In the genomic region with DNA sequence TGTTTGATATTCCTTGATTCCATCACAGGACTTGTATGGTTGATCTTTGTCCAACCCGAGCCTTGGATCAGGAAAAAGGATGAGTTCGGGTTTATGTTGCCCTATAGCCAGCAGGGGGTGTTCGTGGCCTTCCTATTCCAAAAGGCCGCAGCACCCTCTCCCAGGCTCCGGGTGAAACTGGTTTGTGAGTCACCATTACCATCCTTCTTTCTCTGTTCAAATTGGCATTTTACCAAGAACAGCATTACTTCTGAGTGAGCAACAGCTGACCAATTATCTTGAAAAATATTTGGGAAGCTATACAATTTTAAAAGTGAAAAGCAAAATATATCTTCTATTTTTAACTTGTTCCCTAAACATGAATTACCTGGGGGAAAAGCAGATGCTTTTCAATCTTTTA, we compare ENCODE assay signal across 8 cellular contexts. TPM values are rescaled to one million over a fixed set of nuclear protein-coding genes. Genes with fewer than 3 reads are reported as not detected.
DNase-seq lines count a peak whose midpoint lies in the region; ATAC-seq and TF ChIP-seq lines count a peak whose summit lies in the region.

No MANE protein-coding gene starts in this region.

- H3K27ac ChIP-seq in heart right ventricle, result no peak overlapping the region

- 1 to 3% methylated on average over 5 of the region's 5 CpGs for WGBS in heart right ventricle, 2 donors

- TF ChIP-seq CTCF in heart right ventricle (IDR thresholded peaks at IDR 0.05), result peak; percentile 41 to 85 (median 79)

- H3K4me3 ChIP-seq in heart right ventricle, result no peak overlapping the region

- peak; percentile 78 to 96 (median 86) for ATAC-seq in heart right ventricle
- ATAC-seq in HG03520 (IDR thresholded peaks at IDR 0.05; ENCODE audit: unreplicated experiment), result no peak
- ATAC-seq in HG03469 (IDR thresholded peaks at IDR 0.05; ENCODE audit: unreplicated experiment), result no peak

- peak; percentile 89 for DNase-seq in GM03348 (ENCODE audit: low spot score)
- DNase-seq in NCI-H1417 treated with DMSO at 0.1 percent for 48 hours (lab: John Stamatoyannopoulos, UW), result peak; percentile 71
- DNase-seq in T follicular helper cell (ENCODE audit: low read depth), result peak; percentile 54
- DNase-seq in amniotic epithelial cell (ENCODE audit: low read depth), result peak; percentile 95
- DNase-seq in heart right ventricle, result peak; percentile 40 to 69
- peak; percentile 64 for DNase-seq in putamen (ENCODE audit: low spot score)

- intact Hi-C loops in heart right ventricle (cut with DNase I), result loop anchor here in 9 of 10 donors (1.0 to 10.0 kb wide), 10 partner anchors 52 to 753 kb away; no protein-coding TSS in a partner anchor

- peaks cover 0 to 33% (median 0%) of the 10 kb centered on the region in 9 donors for H3K4me1 ChIP-seq in heart right ventricle

- peaks cover 0 to 26% (median 22%) of the 10 kb centered on the region in 7 donors for H3K27me3 ChIP-seq in heart right ventricle

- H3K36me3 ChIP-seq in heart right ventricle, result no peaks in the 10 kb centered on the region

- no peaks in the 10 kb centered on the region for H3K9me3 ChIP-seq in heart right ventricle

RNA-seq across cellular contexts. Expression of a gene that starts 24.3 kb away (rescaled TPM):
- not detected for total RNA-seq in heart right ventricle
- polyA plus RNA-seq in heart right ventricle, result not detected

RNA-seq across cellular contexts. Expression of a gene that starts 28.1 kb away (rescaled TPM):
- under 1 TPM in 3 of 10 donors, not detected in 7; 0.19 to 0.25 (median 0.23) TPM for total RNA-seq in heart right ventricle
- polyA plus RNA-seq in heart right ventricle, result under 1 TPM in 1 of 2 donors, not detected in 1; 0.01 TPM

RNA-seq across cellular contexts. Expression of a gene that starts 42.3 kb away (rescaled TPM):
- total RNA-seq in heart right ventricle, result not detected
- polyA plus RNA-seq in heart right ventricle, result not detected

RNA-seq across cellular contexts. Expression of a gene that starts 57.4 kb away (rescaled TPM):
- not detected for total RNA-seq in heart right ventricle
- polyA plus RNA-seq in heart right ventricle, result not detected

Comparison
In these comparisons a context has a peak if more than half of its experiments do, and no peak if none do; other contexts are left out.
1. ATAC-seq: peak in heart right ventricle (8 of 8); none in HG03520 (single experiment) and HG03469 (single experiment).
2. Peak in every context shown above with its lines, with median percentiles within 50 percentile points of each other: DNase-seq.